ENCODE assay signal across 1 cellular context in genomic region chr1:83694449-83694848, GRCh38.
TF ChIP-seq lines count a peak whose summit lies in the region.

No MANE protein-coding gene starts in this region.

TF ChIP-seq in H1, 55 proteins besides CTCF, POLR2A, EP300 and RAD21 (continued from another document):
- TF ChIP-seq NANOG (IDR thresholded peaks at IDR 0.05; ENCODE audit: insufficient read depth, low read depth, low read length, poor library complexity, severe bottlenecking) (no peak), RNF2 (IDR thresholded peaks at IDR 0.05; ENCODE audit: borderline replicate concordance, low read depth, low read length, missing control alignments, poor library complexity, severe bottlenecking) (no peak), BACH1 (IDR thresholded peaks at IDR 0.05; ENCODE audit: low read length) (no peak), TBP (IDR thresholded peaks at IDR 0.05; ENCODE audit: low read depth, low read length) (no peak)
